ENCODE assay signal across 1 cellular context in the genomic region with DNA sequence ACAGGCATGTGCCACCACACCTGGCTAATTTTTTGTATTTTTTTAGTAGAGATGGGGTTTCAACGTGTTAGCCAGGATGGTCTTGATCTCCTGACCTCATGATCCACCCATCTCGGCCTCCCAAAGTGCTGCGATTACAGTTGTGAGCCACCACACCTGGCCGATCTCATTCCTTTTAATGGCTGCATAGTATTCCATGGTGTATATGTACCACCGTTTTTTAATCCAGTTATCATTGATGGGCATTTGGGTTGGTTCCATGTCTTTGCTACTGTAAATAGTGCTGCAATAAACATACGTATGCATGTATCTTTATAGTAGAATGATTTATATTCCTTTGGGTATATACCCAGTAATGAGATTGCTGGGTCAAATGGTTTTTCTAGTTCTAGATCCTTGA. TPM values are rescaled to one million over a fixed set of nuclear protein-coding genes. Genes with fewer than 3 reads are reported as not detected.
"Had no signal": no experiment of that assay in that cellular context is flagged by ENCODE, and none has a peak within 500 bp of the region (broad histone marks: within the 10 kb centered on the region; RNA-seq: fewer than 3 reads in every experiment).

No MANE protein-coding gene starts in this region.

RNA-seq across cellular contexts. Expression of a gene that starts 51.4 kb away (rescaled TPM):
- total RNA-seq: G401 had no signal
